11 cellular contexts compared by ENCODE assay signal in the genomic region with DNA sequence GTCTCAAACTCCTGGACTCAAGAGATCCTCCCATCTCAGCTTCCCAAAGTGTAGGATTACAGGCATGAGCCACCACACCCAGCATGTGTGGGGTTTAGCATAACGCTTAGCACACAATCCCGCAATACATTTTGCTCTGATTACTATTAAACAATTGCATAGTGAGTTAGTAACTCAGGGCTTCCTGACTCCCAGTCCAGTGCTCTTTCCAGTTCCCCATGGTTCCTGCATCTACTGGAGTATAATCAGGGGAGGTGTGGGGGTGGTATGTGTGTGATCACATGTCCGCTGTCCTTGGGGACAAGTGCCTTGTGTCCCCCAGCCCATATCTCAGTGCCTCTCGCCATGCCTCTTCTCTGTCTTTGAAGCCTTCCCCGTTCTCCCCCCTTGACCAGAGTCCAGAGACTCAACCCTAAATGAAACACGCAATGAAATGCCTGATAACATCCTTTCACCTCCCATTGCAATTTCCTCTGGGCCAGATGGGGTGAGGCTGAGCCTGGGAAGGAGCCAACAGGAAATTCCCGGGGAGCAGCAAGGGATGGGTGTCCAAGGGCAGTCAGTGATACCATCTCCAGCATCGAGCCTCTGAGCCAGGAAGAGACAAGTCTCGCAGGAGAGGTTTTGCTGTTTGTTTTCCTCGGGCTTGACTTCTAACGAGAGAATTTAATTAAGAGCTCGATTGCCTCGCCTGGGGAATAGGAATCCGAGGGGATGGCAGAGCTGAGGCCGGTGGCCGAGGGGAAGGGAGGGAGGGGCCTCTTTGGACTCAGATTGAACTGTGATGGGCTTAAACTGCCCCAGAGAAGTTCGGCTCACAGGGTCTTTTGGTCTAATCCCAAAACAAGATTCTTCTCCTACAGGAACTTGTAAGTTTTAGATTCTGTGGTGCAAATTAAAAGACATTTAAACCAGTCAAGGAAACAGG. TPM values are rescaled to one million over a fixed set of nuclear protein-coding genes. Genes with fewer than 3 reads are reported as not detected.
DNase-seq lines count a peak whose midpoint lies in the region; ATAC-seq and TF ChIP-seq lines count a peak whose summit lies in the region.
"Had no signal": no experiment of that assay in that cellular context is flagged by ENCODE, and none has a peak within 500 bp of the region (broad histone marks: within the 10 kb centered on the region; RNA-seq: fewer than 3 reads in every experiment).

No MANE protein-coding gene starts in this region.

- TF ChIP-seq CTCF in fibroblast of mammary gland (conservative IDR thresholded peaks at IDR 0.05; ENCODE audit: control insufficient read depth, insufficient read depth, low read depth, low read length) (no peak), CD14-positive monocyte (IDR thresholded peaks at IDR 0.05) (no peak)

- intact Hi-C loops in CD14-positive monocyte (cut with micrococcal nuclease): no loop called here

- DNase-seq in DMS 273 treated with DMSO at 0.1 percent for 48 hours (lab: John Stamatoyannopoulos, UW) (peak; percentile 24), RPMI7951 (ENCODE audit: low read depth) (peak; percentile 82), fibroblast of mammary gland (ENCODE audit: low read depth) (peak; percentile 24), myocyte (ENCODE audit: low read depth) (peak; percentile 38), NCI-H526 treated with DMSO at 0.1 percent for 48 hours (lab: John Stamatoyannopoulos, UW) (no peak), CD14-positive monocyte (ENCODE audit: low spot score) (no peak), activated gamma-delta T cell (lab: John Stamatoyannopoulos, UW) (no peak)
- DNase-seq: activated CD8-positive, alpha-beta T cell treated with anti-CD3 and anti-CD28 coated beads, Interleukin-2, amount 10 ng/mL, durations not matched to agents 7 days and 5 days; DND-41; stimulated activated CD8-positive, alpha-beta memory T cell treated with anti-CD3 and anti-CD28 coated beads, Interleukin-4, amount 100 ng/mL, for 48 hours had no signal

- H3K27me3 Mint-ChIP-seq in CD14-positive monocyte (ENCODE audit: low read depth in 3 of 3): peaks cover 16 to 29% (median 20%) of the 10 kb centered on the region in 3 donors

- no peaks in the 10 kb centered on the region for H3K36me3 Mint-ChIP-seq in CD14-positive monocyte

- peak overlapping the region in 1 of 2 donors; percentile 39 for H3K4me3 Mint-ChIP-seq in CD14-positive monocyte
- H3K4me3 Mint-ChIP-seq: activated CD8-positive, alpha-beta T cell treated with anti-CD3 and anti-CD28 coated beads, Interleukin-2, amount 10 ng/mL, durations not matched to agents 7 days and 5 days had no signal

- no peak for ATAC-seq in HG03095 (IDR thresholded peaks at IDR 0.05; ENCODE audit: unreplicated experiment)
- ATAC-seq: activated CD8-positive, alpha-beta T cell treated with anti-CD3 and anti-CD28 coated beads, Interleukin-2, amount 10 ng/mL, durations not matched to agents 7 days and 5 days had no signal

- no peak overlapping the region for H3K4me3 ChIP-seq in fibroblast of mammary gland (ENCODE audit: control insufficient read depth, low read depth, low read length)

- no peaks in the 10 kb centered on the region for H3K4me1 Mint-ChIP-seq in CD14-positive monocyte

- peaks cover 3 to 13% (median 9%) of the 10 kb centered on the region in 7 donors for H3K9me3 Mint-ChIP-seq in CD14-positive monocyte

- H3K27ac Mint-ChIP-seq in CD14-positive monocyte: no peak overlapping the region
- H3K27ac Mint-ChIP-seq: activated CD8-positive, alpha-beta T cell treated with anti-CD3 and anti-CD28 coated beads, Interleukin-2, amount 10 ng/mL, durations not matched to agents 7 days and 5 days had no signal

RNA-seq across cellular contexts. Expression of gene HTR1D, which starts 7.7 kb away (rescaled TPM):
- 0.12 TPM in 1 of 2 replicates, not detected in the other for total RNA-seq in RPMI7951 (2014; rRNA removed; shearing (Covaris generic))
- total RNA-seq in myocyte: 0.19 and 0.36 TPM in 2 replicates
- polyA plus RNA-seq in myocyte (2012): 3.7 TPM
- not detected for polyA plus RNA-seq in CD14-positive monocyte
- total RNA-seq: activated CD8-positive, alpha-beta T cell treated with anti-CD3 and anti-CD28 coated beads, Interleukin-2, amount 10 ng/mL, durations not matched to agents 7 days and 5 days had no signal

RNA-seq across cellular contexts. Expression of gene LUZP1, which starts 56.3 kb away (rescaled TPM):
- 17.8 and 18.4 TPM in 2 replicates for total RNA-seq in RPMI7951 (2014; rRNA removed; shearing (Covaris generic))
- total RNA-seq in myocyte: 19.1 and 21.9 TPM in 2 replicates
- polyA plus RNA-seq in myocyte (2012): 29.5 TPM
- polyA plus RNA-seq in CD14-positive monocyte: 1 to 10 TPM; 5.8 to 8.7 TPM

Comparison
In these comparisons a context has a peak if more than half of its experiments do, and no peak if none do; other contexts are left out.
1. DNase-seq: peak in DMS 273 treated with DMSO at 0.1 percent for 48 hours (single experiment), RPMI7951 (single experiment), fibroblast of mammary gland (single experiment) and myocyte (single experiment); none in NCI-H526 treated with DMSO at 0.1 percent for 48 hours (single experiment), CD14-positive monocyte (single experiment) and activated gamma-delta T cell (single experiment).